Comparison of ENCODE assay signal across 8 cellular contexts in genomic region chr10:97235353-97235752, GRCh38. TPM values are rescaled to one million over a fixed set of nuclear protein-coding genes. Genes with fewer than 3 reads are reported as not detected.
"Had no signal": no experiment of that assay in that cellular context is flagged by ENCODE, and none has a peak within 500 bp of the region (broad histone marks: within the 10 kb centered on the region; RNA-seq: fewer than 3 reads in every experiment).

No MANE protein-coding gene starts in this region.

- DNase-seq: IMR-90, KBM-7, KG1 had no signal

- FAIRE-seq: HTR-8/SVneo had no signal

- H3K27ac ChIP-seq: HL-60, KMS-11 had no signal

- H3K4me2 ChIP-seq: KMS-11 had no signal

- H3K9ac ChIP-seq: KMS-11 had no signal

RNA-seq across cellular contexts. Expression of gene SLIT1, which starts 49.6 kb away (rescaled TPM):
- total RNA-seq: HT1080 had no signal
- polyA plus RNA-seq: IgD-negative memory B cell had no signal
